18 cellular contexts compared by ENCODE assay signal in the genomic region with DNA sequence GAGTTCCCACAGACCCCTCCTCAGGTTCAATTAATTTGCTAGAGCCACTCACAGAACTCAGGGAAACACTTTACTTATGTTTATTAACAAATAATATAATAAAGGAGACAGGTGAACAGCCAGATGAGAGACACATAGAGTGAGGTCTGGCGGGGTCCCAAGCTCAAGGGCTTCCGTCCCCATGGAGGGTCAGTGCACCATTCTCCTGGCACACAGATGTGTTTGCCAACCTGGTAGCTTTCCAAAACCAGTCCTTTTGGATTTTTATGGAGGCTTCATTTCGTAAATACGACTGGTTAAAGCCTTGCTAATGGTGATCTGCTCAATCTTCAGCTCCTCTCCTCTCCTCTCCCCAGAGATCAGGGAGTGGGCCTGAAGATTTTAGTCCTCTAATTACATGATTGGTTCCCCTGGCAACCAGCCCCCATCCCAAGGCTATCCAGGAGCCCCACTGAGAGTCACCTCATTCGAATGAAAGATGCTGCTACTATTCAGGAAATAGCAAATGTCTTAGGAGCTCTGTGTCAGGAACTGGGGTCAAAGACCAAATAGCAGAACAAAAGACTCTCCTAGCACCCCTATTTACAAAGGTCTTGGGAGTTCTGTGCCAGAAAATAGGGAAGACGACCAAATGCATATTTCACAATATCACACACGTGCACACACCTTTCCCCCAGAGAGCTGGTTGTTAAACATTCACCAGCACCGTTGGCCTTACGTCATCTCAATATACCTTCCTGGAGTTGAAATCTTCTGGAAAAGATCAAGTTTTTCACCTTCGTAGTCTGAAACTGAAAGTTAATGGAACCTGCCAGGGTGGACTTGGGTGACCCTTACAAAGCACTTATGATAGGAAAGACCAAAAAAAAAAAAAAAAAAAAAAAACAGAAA. TPM values are rescaled to one million over a fixed set of nuclear protein-coding genes. Genes with fewer than 3 reads are reported as not detected.
DNase-seq lines count a peak whose midpoint lies in the region; ATAC-seq, FAIRE-seq and TF ChIP-seq lines count a peak whose summit lies in the region.
"Had no signal": no experiment of that assay in that cellular context is flagged by ENCODE, and none has a peak within 500 bp of the region (broad histone marks: within the 10 kb centered on the region; RNA-seq: fewer than 3 reads in every experiment).

No MANE protein-coding gene starts in this region.

- TSS peak; percentile 96 for BruUV-seq in HepG2 (replicated peaks; lab: Mats Ljungman, UMichigan)

- peaks cover 0 to 17% of the 10 kb centered on the region in 2 donors for H3K4me1 ChIP-seq in ascending aorta
- H3K4me1 ChIP-seq in HepG2 (ENCODE audit: insufficient read depth, low read length) = peaks cover 20% of the 10 kb centered on the region
- H3K4me1 ChIP-seq in stomach = peaks cover 10 to 22% (median 15%) of the 10 kb centered on the region in 4 donors
- peaks cover 8% of the 10 kb centered on the region for H3K4me1 ChIP-seq in foreskin keratinocyte

- FAIRE-seq in HepG2 (lab: Jason Lieb, UNC) = peak; percentile 67
- FAIRE-seq: endothelial cell of umbilical vein had no signal

- H3K4me2 ChIP-seq in HepG2 (ENCODE audit: low read depth, low read length) = peak overlapping the region; percentile 100
- H3K4me2 ChIP-seq: smooth muscle cell had no signal

- TF ChIP-seq EP300 in HepG2 (IDR thresholded peaks at IDR 0.05; ENCODE audit: low read depth in 2 of 2, low read length in 2 of 2) (no peak), HepG2 (CRISPR knock-in tag; IDR thresholded peaks at IDR 0.05; ENCODE audit: borderline replicate concordance) (no peak), stomach (IDR thresholded peaks at IDR 0.05) (no peak)

- DNase-seq in DMS53 (lab: John Stamatoyannopoulos, UW) = peak; percentile 66
- DNase-seq in DMS53 treated with DMSO at 0.1 percent for 48 hours (lab: John Stamatoyannopoulos, UW; ENCODE audit: unreplicated experiment) = no peak
- no peak for DNase-seq in ascending aorta (ENCODE audit: low spot score in 2 of 2)
- DNase-seq in HepG2 (ENCODE audit: low spot score) = peak; percentile 63
- peak; percentile 66 for DNase-seq in stomach
- DNase-seq in foreskin keratinocyte = no peak
- DNase-seq: activated CD4-positive, CD25-positive, alpha-beta regulatory T cell; amniotic stem cell; cerebellar nuclear complex; MM.1S; NCI-H2081 treated with DMSO at 0.1 percent for 48 hours; T-helper 1 cell had no signal

- no peaks in the 10 kb centered on the region for H4K20me1 ChIP-seq in HepG2 (ENCODE audit: insufficient read depth, low read length)

- no peaks in the 10 kb centered on the region for H3K9me3 ChIP-seq in ascending aorta
- H3K9me3 ChIP-seq in HepG2 (ENCODE audit: low read length) = no peaks in the 10 kb centered on the region
- peaks cover 0 to 2% (median 1%) of the 10 kb centered on the region in 4 donors for H3K9me3 ChIP-seq in stomach

- H3K36me3 ChIP-seq in ascending aorta (no peaks in the 10 kb centered on the region), HepG2 (replicated peaks in 1 of 2; ENCODE audit: control insufficient read depth in 1 of 2, insufficient read depth in 2 of 2, low read length in 2 of 2) (no peaks in the 10 kb centered on the region), stomach (no peaks in the 10 kb centered on the region)

- H3K79me2 ChIP-seq in HepG2 (ENCODE audit: insufficient read depth, low read length) = no peaks in the 10 kb centered on the region

- in situ Hi-C loops in HepG2 (cut with HindIII; ENCODE audit: extremely low pct_ligation_motif_present, low pct_unique_long_range_greater_than_20kb) = no loop called here

- CTCF ChIA-PET in HepG2 (lab: Yijun Ruan, JAX; ENCODE audit: low intra/inter-chr PET ratio, low total read pairs) = no interaction called here

- H3K27ac ChIP-seq in ascending aorta (peak overlapping the region; percentile 53 to 80), HepG2 (ENCODE audit: extremely low read length, insufficient read depth, low read length) (peak overlapping the region; percentile 55), stomach (peak overlapping the region; percentile 68 to 94 (median 78)), foreskin keratinocyte (no peak overlapping the region)
- H3K27ac ChIP-seq: 22Rv1 had no signal

- POLR2A ChIA-PET in HepG2 (lab: Yijun Ruan, JAX) = interaction anchor here (0.6 to 2.7 kb wide), 9 partner anchors 14 to 773 kb away, joined by 3 to 27 read pairs (median 3); a partner anchor contains a TSS

- TF ChIP-seq RAD21 in HepG2 (CRISPR knock-in tag; IDR thresholded peaks at IDR 0.05) = no peak

- H3K27me3 ChIP-seq in ascending aorta (no peaks in the 10 kb centered on the region), HepG2 (ENCODE audit: control insufficient read depth in 1 of 2, insufficient read depth in 2 of 2, low read length in 2 of 2) (no peaks in the 10 kb centered on the region; a peak in 1 of 5 replicates), stomach (no peaks in the 10 kb centered on the region), foreskin keratinocyte (no peaks in the 10 kb centered on the region)

- H3K4me3 ChIP-seq in ascending aorta (no peak overlapping the region), HepG2 (replicated peaks in 1 of 3; ENCODE audit: insufficient read depth in 1 of 3, low read depth in 2 of 3, low read length in 3 of 3) (peak overlapping the region; percentile 42 to 70 (median 60)), stomach (no peak overlapping the region)
- H3K4me3 ChIP-seq: smooth muscle cell had no signal

- H3K9ac ChIP-seq in HepG2 (ENCODE audit: insufficient read depth, low read depth, low read length) = peak overlapping the region; percentile 72

- H2AFZ ChIP-seq in HepG2 (ENCODE audit: low read length) = peak overlapping the region; percentile 99

- intact Hi-C loops in ascending aorta (cut with DNase I) = loop anchor here (1.0 to 2.0 kb wide), 2 partner anchors 23 to 30 kb away; a partner anchor contains a TSS
- intact Hi-C loops in HepG2 (cut with micrococcal nuclease; ENCODE audit: unreplicated experiment) = no loop called here
- intact Hi-C loops in stomach (cut with DNase I; ENCODE audit: low total_unique reads) = no loop called here

- WGBS in HepG2 (ENCODE audit: low lambda C conversion rate) = 0% methylated on average over 10 of the region's 10 CpGs
- WGBS in stomach, 5 donors = 27 to 50% (median 36%) methylated on average over 10 of the region's 10 CpGs

- TF ChIP-seq CTCF in ascending aorta (IDR thresholded peaks at IDR 0.05) (no peak), HepG2 (CRISPR knock-in tag; IDR thresholded peaks at IDR 0.05) (no peak), stomach (IDR thresholded peaks at IDR 0.05) (no peak), foreskin keratinocyte (conservative IDR thresholded peaks at IDR 0.05) (no peak)

- no peak for TF ChIP-seq POLR2A in HepG2 (IDR thresholded peaks at IDR 0.05; ENCODE audit: insufficient read depth in 1 of 2, low read depth in 2 of 2, low read length in 2 of 2)
- no peak for TF ChIP-seq POLR2A in stomach (IDR thresholded peaks at IDR 0.05)

- peak; percentile 83 for ATAC-seq in HepG2
- no peak for ATAC-seq in foreskin keratinocyte
- no peak for ATAC-seq in HG03432 (IDR thresholded peaks at IDR 0.05; ENCODE audit: unreplicated experiment)
- ATAC-seq in HG03520 (IDR thresholded peaks at IDR 0.05; ENCODE audit: unreplicated experiment) = no peak
- ATAC-seq: HCT116 had no signal

TF ChIP-seq in HepG2, 621 proteins besides CTCF, POLR2A, EP300 and RAD21 (continues in another document):
- peak; percentile 82 for TF ChIP-seq ZNF335 (CRISPR knock-in tag; IDR thresholded peaks at IDR 0.05)
- TF ChIP-seq AKAP8 (CRISPR knock-in tag; IDR thresholded peaks at IDR 0.05) = no peak
- TF ChIP-seq KAT7 (CRISPR knock-in tag; IDR thresholded peaks at IDR 0.05; ENCODE audit: borderline replicate concordance) = no peak
- no peak for TF ChIP-seq ZNF460 (CRISPR knock-in tag; IDR thresholded peaks at IDR 0.05; ENCODE audit: borderline replicate concordance)
- TF ChIP-seq EZH2 (conservative IDR thresholded peaks at IDR 0.05; ENCODE audit: low read depth, low read length) = no peak
- no peak for TF ChIP-seq ZNF572 (CRISPR knock-in tag; IDR thresholded peaks at IDR 0.05)
- TF ChIP-seq ZNF891 (CRISPR knock-in tag; IDR thresholded peaks at IDR 0.05) = no peak

RNA-seq across cellular contexts. Expression of a gene that starts 23.8 kb away (rescaled TPM):
- total RNA-seq in ascending aorta (155 TPM), HepG2 (2016; rRNA removed; fragmentation: Illumina TruSeq; extraction: Trizol) (162 and 284 TPM in 2 replicates), stomach (100 to 1,000 TPM in 4 of 5 donors, 10 to 100 TPM in 1; 95.0 to 290 (median 140) TPM), foreskin keratinocyte (218 and 229 TPM in 2 replicates)
- total RNA-seq in HepG2 (2016; cell fraction: cytosol; rRNA removed; fragmentation: Illumina TruSeq; extraction: Trizol; ENCODE audit: low read depth) = 44.8 and 58.6 TPM in 2 replicates
- total RNA-seq in HepG2 (2016; cell fraction: insoluble cytoplasmic fraction; rRNA removed; fragmentation: Illumina TruSeq; extraction: Trizol) = 162 and 279 TPM in 2 replicates
- 104 and 119 TPM in 2 replicates for total RNA-seq in HepG2 (2016; cell fraction: membrane; rRNA removed; fragmentation: Illumina TruSeq; extraction: Trizol)
- 189 and 204 TPM in 2 replicates for total RNA-seq in HepG2 (2016; cell fraction: nucleus; rRNA removed; fragmentation: Illumina TruSeq; extraction: Trizol)
- polyA plus RNA-seq in HepG2 (2011; rRNA removed) (94.9 and 114 TPM in 2 replicates), stomach (10 to 100 TPM; 57.2 to 71.6 (median 60.8) TPM), foreskin keratinocyte (87.0 and 105 TPM in 2 replicates)
- polyA plus RNA-seq in HepG2 (2011; cell fraction: cytosol; rRNA removed) = 74.4 and 98.8 TPM in 2 replicates
- polyA plus RNA-seq in HepG2 (2011; cell fraction: nucleus; rRNA removed) = 51.0 and 58.1 TPM in 2 replicates
- polyA plus RNA-seq in HepG2 (2012) = 80.9 and 114 TPM in 2 replicates
- 16.0 and 18.8 TPM in 2 replicates for polyA plus RNA-seq in HepG2 (2016; cell fraction: cytosol; fragmentation: Illumina TruSeq; extraction: Trizol; ENCODE audit: low read depth)
- polyA plus RNA-seq in HepG2 (2016; cell fraction: insoluble cytoplasmic fraction; fragmentation: Illumina TruSeq; extraction: Trizol; ENCODE audit: low read depth) = 277 and 286 TPM in 2 replicates
- polyA plus RNA-seq in HepG2 (2016; cell fraction: membrane; fragmentation: Illumina TruSeq; extraction: Trizol; ENCODE audit: low read depth) = 61.3 and 64.2 TPM in 2 replicates
- 144 and 159 TPM in 2 replicates for polyA plus RNA-seq in HepG2 (2016; cell fraction: nucleus; fragmentation: Illumina TruSeq; extraction: Trizol; ENCODE audit: insufficient read depth, low read depth)
- 229 and 694 TPM in 2 replicates for polyA minus RNA-seq in HepG2 (2011; rRNA and poly(A)+ RNA removed; ENCODE audit: low replicate concordance)
- 122 and 129 TPM in 2 replicates for polyA minus RNA-seq in HepG2 (2011; cell fraction: cytosol; rRNA and poly(A)+ RNA removed)
- polyA minus RNA-seq in HepG2 (2011; cell fraction: nucleus; rRNA and poly(A)+ RNA removed) = 193 and 204 TPM in 2 replicates

Comparison
In these comparisons a context has a peak if more than half of its experiments do, and no peak if none do; other contexts are left out.
1. DNase-seq: peak in DMS53 (single experiment), HepG2 (single experiment) and stomach (single experiment); none in DMS53 treated with DMSO at 0.1 percent for 48 hours (single experiment), ascending aorta (0 of 2) and foreskin keratinocyte (0 of 2).
2. H3K4me3 ChIP-seq: peak in HepG2 (3 of 3); none in ascending aorta (0 of 2) and stomach (0 of 4).